In the genomic region with DNA sequence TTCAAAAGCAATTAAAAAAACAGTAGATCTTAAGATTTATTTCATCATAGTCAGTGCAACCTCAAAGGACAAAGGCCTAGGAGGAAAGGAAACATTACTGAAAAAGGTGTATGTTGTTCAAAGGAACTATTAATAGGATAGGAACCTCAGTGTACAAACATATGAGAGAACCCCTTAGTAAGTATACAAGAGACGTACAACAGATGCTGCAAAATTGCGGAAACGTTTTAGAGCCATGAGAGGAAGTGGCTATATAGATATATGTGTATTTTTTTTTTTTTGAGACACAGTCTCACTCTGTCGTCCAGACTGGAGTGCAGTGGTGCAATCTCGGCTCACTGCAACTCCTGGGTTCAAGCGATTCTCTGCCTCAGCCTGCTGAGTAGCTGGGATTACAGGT, we compare ENCODE assay signal across 25 cellular contexts.
"Had no signal": no experiment of that assay in that cellular context is flagged by ENCODE, and none has a peak within 500 bp of the region (broad histone marks: within the 10 kb centered on the region; RNA-seq: fewer than 3 reads in every experiment).

No MANE protein-coding gene starts in this region.

- H3K9me3 Mint-ChIP-seq: activated B cell treated with CpG ODN at 0.5 μM for 24 hours; activated CD4-positive, alpha-beta memory T cell treated with anti-CD3 and anti-CD28 coated beads, Interleukin-2, amount 10 ng/mL, durations not matched to agents 7 days and 5 days; activated naive CD4-positive, alpha-beta T cell treated with anti-CD3 and anti-CD28 coated beads for 36 hours; activated T-helper 17 cell treated with anti-CD3 and anti-CD28 coated beads, Interleukin-2, amount 50 U/mL, for 72 hours; T-cell had no signal

- H3K4me3 Mint-ChIP-seq: activated B cell treated with CpG ODN at 0.5 μM for 24 hours; activated CD4-positive, alpha-beta memory T cell treated with anti-CD3 and anti-CD28 coated beads, Interleukin-2, amount 10 ng/mL, durations not matched to agents 7 days and 5 days; activated naive CD4-positive, alpha-beta T cell treated with anti-CD3 and anti-CD28 coated beads for 36 hours; activated naive CD8-positive, alpha-beta T cell; activated T-helper 17 cell treated with anti-CD3 and anti-CD28 coated beads, Interleukin-2, amount 50 U/mL, for 72 hours; T-cell had no signal

- H3K27ac Mint-ChIP-seq: activated B cell treated with CpG ODN at 0.5 μM for 24 hours; activated CD4-positive, alpha-beta memory T cell treated with anti-CD3 and anti-CD28 coated beads, Interleukin-2, amount 10 ng/mL, durations not matched to agents 7 days and 5 days; activated naive CD4-positive, alpha-beta T cell treated with anti-CD3 and anti-CD28 coated beads for 36 hours; activated naive CD8-positive, alpha-beta T cell; activated T-helper 17 cell treated with anti-CD3 and anti-CD28 coated beads, Interleukin-2, amount 50 U/mL, for 72 hours; T-cell had no signal

- H3K27me3 Mint-ChIP-seq: activated B cell treated with CpG ODN at 0.5 μM for 24 hours; activated CD4-positive, alpha-beta memory T cell treated with anti-CD3 and anti-CD28 coated beads, Interleukin-2, amount 10 ng/mL, durations not matched to agents 7 days and 5 days; activated naive CD8-positive, alpha-beta T cell; activated T-helper 17 cell treated with anti-CD3 and anti-CD28 coated beads, Interleukin-2, amount 50 U/mL, for 72 hours; T-cell had no signal

- DNase-seq: activated B cell treated with CpG ODN at 0.5 μM for 24 hours; activated CD4-positive, alpha-beta memory T cell treated with anti-CD3 and anti-CD28 coated beads, Interleukin-2, amount 10 ng/mL, durations not matched to agents 7 days and 5 days; activated CD4-positive, alpha-beta T cell treated with anti-CD3 and anti-CD28 coated beads for 1 hour; activated CD4-positive, alpha-beta T cell treated with anti-CD3 and anti-CD28 coated beads, Interleukin-2, amount 50 U/mL, for 1 hour; activated gamma-delta T cell; activated naive CD4-positive, alpha-beta T cell treated with anti-CD3 and anti-CD28 coated beads for 36 hours; activated T-cell treated with anti-CD3 and anti-CD28 coated beads for 4 hours; activated T-cell treated with anti-CD3 and anti-CD28 coated beads, Interleukin-2, amount 50 U/mL, for 48 hours; aorta; KG1; NCI-H1092 treated with DMSO at 0.1 percent for 48 hours; NCI-H1417 treated with DMSO at 0.1 percent for 48 hours; NCI-H1694; NCI-H2029; NCI-H2107; NCI-H2171 treated with DMSO at 0.1 percent for 48 hours; NCI-H226; NCI-H526; NCI-H82; SIG-M5; T-cell; T-helper 2 cell; T1000 had no signal

- ATAC-seq: activated T-helper 17 cell treated with anti-CD3 and anti-CD28 coated beads, Interleukin-2, amount 50 U/mL, for 72 hours had no signal
